Comparison of ENCODE assay signal across 8 cellular contexts in genomic region chr11:58579192-58580129, GRCh38. TPM values are rescaled to one million over a fixed set of nuclear protein-coding genes. Genes with fewer than 3 reads are reported as not detected.
DNase-seq lines count a peak whose midpoint lies in the region; ATAC-seq lines count a peak whose summit lies in the region.

No MANE protein-coding gene starts in this region.

- ATAC-seq in GM19035 (IDR thresholded peaks at IDR 0.05; ENCODE audit: unreplicated experiment) (peak; percentile 45), HG03378 (IDR thresholded peaks at IDR 0.05; ENCODE audit: unreplicated experiment) (peak; percentile 30)

- DNase-seq in AML-193 (lab: John Stamatoyannopoulos, UW) (peak; percentile 73 to 88), NCI-H446 treated with DMSO at 0.1 percent for 48 hours (lab: John Stamatoyannopoulos, UW) (peak; percentile 90), cerebellum (ENCODE audit: low spot score) (peak; percentile 69), kidney glomerular epithelial cell (lab: John Stamatoyannopoulos, UW) (peak; percentile 87)
- DNase-seq in activated CD4-positive, alpha-beta T cell treated with anti-CD3 and anti-CD28 coated beads for 1 hour = peak; percentile 89
- peak; percentile 87 for DNase-seq in stimulated activated CD4-positive, alpha-beta T cell treated with anti-CD3 and anti-CD28 coated beads, Interleukin-15, amount 100 ng/mL, for 48 hours (ENCODE audit: low read depth in 2 of 2)

RNA-seq across cellular contexts. Expression of gene ZFP91, which starts 0.6 kb away (rescaled TPM):
- total RNA-seq in cerebellum = 43.4 TPM

RNA-seq across cellular contexts. Expression of gene LPXN, which starts 3.8 kb away (rescaled TPM):
- total RNA-seq in cerebellum = 4.5 TPM

RNA-seq across cellular contexts. Expression of gene CNTF, which starts 43.0 kb away (rescaled TPM):
- total RNA-seq in cerebellum = 3.7 TPM

Comparison
In these comparisons a context has a peak if more than half of its experiments do, and no peak if none do; other contexts are left out.
1. Peak in every context shown above with its lines: DNase-seq and ATAC-seq.